In genomic region chr1:154075746-154076145, GRCh38 we compare ENCODE assay signal across 26 cellular contexts.
DNase-seq lines count a peak whose midpoint lies in the region; ATAC-seq, FAIRE-seq and TF ChIP-seq lines count a peak whose summit lies in the region.
"Had no signal": no experiment of that assay in that cellular context is flagged by ENCODE, and none has a peak within 500 bp of the region (broad histone marks: within the 10 kb centered on the region; RNA-seq: fewer than 3 reads in every experiment).

No MANE protein-coding gene starts in this region.

- no peak overlapping the region for H3K4me3 Mint-ChIP-seq in WTC11
- H3K4me3 Mint-ChIP-seq: B cell; CD4-positive, alpha-beta T cell; CD8-positive, alpha-beta memory T cell had no signal

- no peak for DNase-seq in HepG2 (ENCODE audit: low spot score)
- no peak for DNase-seq in right lobe of liver
- no peak for DNase-seq in WTC11 (ENCODE audit: low spot score)
- DNase-seq in H1 (ENCODE audit: low read depth in 1 of 2, low spot score in 2 of 2), result no peak
- DNase-seq in trophoblast cell, result peak; percentile 70 to 75
- no peak for DNase-seq in NCI-H2107 treated with DMSO at 0.1 percent for 48 hours (lab: John Stamatoyannopoulos, UW; ENCODE audit: unreplicated experiment)
- no peak for DNase-seq in stimulated activated CD8-positive, alpha-beta memory T cell treated with anti-CD3 and anti-CD28 coated beads, Interleukin-4, amount 100 ng/mL, for 48 hours
- DNase-seq: AML-193; CD4-positive, alpha-beta T cell; CD8-positive, alpha-beta memory T cell; COR-L47; DMS 273 treated with DMSO at 0.1 percent for 48 hours; DMS153; DMS53; DMS79; DND-41; GF-D8 had no signal

- WGBS in HepG2 (ENCODE audit: low lambda C conversion rate), result 0% methylated on average over 2 of the region's 2 CpGs
- WGBS in right lobe of liver (ENCODE audit: insufficient coverage, low coverage, low lambda C conversion rate, missing lambda C conversion rate), result 53% methylated on average over 2 of the region's 2 CpGs
- 100% methylated on average over 2 of the region's 2 CpGs; no CpG with 5 or more reads in 1 of the 2 experiments for WGBS in H1 (ENCODE audit: extremely low coverage in 1 of 2, insufficient coverage in 1 of 2, insufficient read length in 1 of 2, insufficient replicate concordance in 2 of 2, low coverage in 1 of 2, low lambda C conversion rate in 2 of 2, missing lambda C conversion rate in 1 of 2), 2 experiments
- no CpG with 5 or more reads among the region's 2 CpGs for WGBS in trophoblast cell (ENCODE audit: extremely low coverage, insufficient coverage, insufficient read length)

- TF ChIP-seq POLR2A in HepG2 (IDR thresholded peaks at IDR 0.05; ENCODE audit: insufficient read depth in 1 of 2, low read depth in 2 of 2, low read length in 2 of 2), result no peak
- no peak for TF ChIP-seq POLR2A in right lobe of liver (IDR thresholded peaks at IDR 0.05)
- no peak for TF ChIP-seq POLR2A in H1 (IDR thresholded peaks at IDR 0.05; ENCODE audit: control extremely low read depth in 1 of 2, low read depth in 2 of 2, low read length in 2 of 2)

- H3K23ac ChIP-seq in H1 (ENCODE audit: insufficient read length) (no peak overlapping the region), trophoblast cell (ENCODE audit: low read length) (no peak overlapping the region)

- H3K9ac ChIP-seq in HepG2 (ENCODE audit: insufficient read depth, low read depth, low read length) (no peak overlapping the region), H1 (replicated peaks in 1 of 4; ENCODE audit: extremely low read depth in 1 of 4, low read depth in 3 of 4, low read length in 3 of 4) (no peak overlapping the region), trophoblast cell (ENCODE audit: low read length) (no peak overlapping the region)
- H3K9ac ChIP-seq: BLaER1 treated with 17β-estradiol and CSF1 and Interleukin-3, amounts not matched to agents 10 nM and 100 nM had no signal

- H3K14ac ChIP-seq in H1 (ENCODE audit: insufficient read length) (no peak overlapping the region), trophoblast cell (ENCODE audit: low read length) (no peak overlapping the region)

- H2BK120ac ChIP-seq in H1 (replicated peaks; ENCODE audit: low read depth, low read length), result no peak overlapping the region
- no peak overlapping the region for H2BK120ac ChIP-seq in trophoblast cell (ENCODE audit: insufficient read depth, low read length, poor library complexity)

- no peak overlapping the region for H2BK15ac ChIP-seq in H1 (ENCODE audit: low read length)

- H2BK20ac ChIP-seq in H1 (ENCODE audit: low read length), result no peak overlapping the region

- peaks cover 7% of the 10 kb centered on the region for H3K9me3 Mint-ChIP-seq in WTC11

- no peak overlapping the region for H3K27ac ChIP-seq in HepG2 (ENCODE audit: extremely low read length, insufficient read depth, low read length)
- no peak overlapping the region for H3K27ac ChIP-seq in right lobe of liver
- H3K27ac ChIP-seq in H1 (ENCODE audit: low read depth, low read length), result no peak overlapping the region
- no peak overlapping the region for H3K27ac ChIP-seq in trophoblast cell (ENCODE audit: low read depth, low read length)
- H3K27ac ChIP-seq: 22Rv1; A549; BLaER1 treated with 17β-estradiol and CSF1 and Interleukin-3, amounts not matched to agents 10 nM and 100 nM; C4-2B had no signal

- H3K27me3 Mint-ChIP-seq in WTC11 (ENCODE audit: low read depth), result no peaks in the 10 kb centered on the region; the same call in 1 of the 2 replicates

- H3K4me3 ChIP-seq in HepG2 (replicated peaks in 1 of 3; ENCODE audit: insufficient read depth in 1 of 3, low read depth in 2 of 3, low read length in 3 of 3) (no peak overlapping the region), right lobe of liver (no peak overlapping the region), H1 (ENCODE audit: extremely low read depth in 1 of 4, insufficient read depth in 2 of 4, low read depth in 3 of 4, low read length in 4 of 4) (no peak overlapping the region), trophoblast cell (ENCODE audit: low read depth, low read length) (no peak overlapping the region)
- H3K4me3 ChIP-seq: A549; BLaER1 treated with 17β-estradiol and CSF1 and Interleukin-3, amounts not matched to agents 10 nM and 100 nM had no signal

- H3K23me2 ChIP-seq in H1 (ENCODE audit: low read depth, low read length), result no peaks in the 10 kb centered on the region

- no peaks in the 10 kb centered on the region for H3K4me1 ChIP-seq in HepG2 (ENCODE audit: insufficient read depth, low read length)
- no peaks in the 10 kb centered on the region for H3K4me1 ChIP-seq in right lobe of liver
- H3K4me1 ChIP-seq in H1 (replicated peaks in 1 of 4; ENCODE audit: control insufficient read depth in 3 of 4, insufficient read depth in 4 of 4, low read length in 3 of 4), result no peaks in the 10 kb centered on the region
- H3K4me1 ChIP-seq in trophoblast cell (ENCODE audit: control insufficient read depth in 1 of 2, insufficient read depth in 2 of 2, low read length in 2 of 2), result no peaks in the 10 kb centered on the region
- H3K4me1 ChIP-seq: A549; BLaER1 treated with 17β-estradiol and CSF1 and Interleukin-3, amounts not matched to agents 10 nM and 100 nM had no signal

- CTCF ChIA-PET in HepG2 (lab: Yijun Ruan, JAX; ENCODE audit: low intra/inter-chr PET ratio, low total read pairs) (no interaction called here), WTC11 (lab: Charles Lee) (no interaction called here), H1 (lab: Charles Lee; ENCODE audit: partially characterized antibody) (no interaction called here)

- H2BK5ac ChIP-seq in H1 (ENCODE audit: low read depth, low read length) (no peak overlapping the region), trophoblast cell (ENCODE audit: low read depth, low read length, poor library complexity) (no peak overlapping the region)

- H4K91ac ChIP-seq in H1 (replicated peaks; ENCODE audit: insufficient read length, low read length), result no peak overlapping the region
- no peak overlapping the region for H4K91ac ChIP-seq in trophoblast cell (ENCODE audit: low read depth, low read length)

- no peaks in the 10 kb centered on the region for H4K20me1 ChIP-seq in HepG2 (ENCODE audit: insufficient read depth, low read length)
- H4K20me1 ChIP-seq in H1 (replicated peaks in 1 of 2; ENCODE audit: control insufficient read depth in 1 of 2, insufficient read depth in 2 of 2, low read length in 2 of 2), result no peaks in the 10 kb centered on the region
- H4K20me1 ChIP-seq: BLaER1 treated with 17β-estradiol and CSF1 and Interleukin-3, amounts not matched to agents 10 nM and 100 nM had no signal

- no peaks in the 10 kb centered on the region for H3K4me1 Mint-ChIP-seq in WTC11
- H3K4me1 Mint-ChIP-seq: B cell; CD8-positive, alpha-beta memory T cell had no signal

- no peak overlapping the region for H4K5ac ChIP-seq in H1 (ENCODE audit: insufficient read length, low read depth, low read length)

- in situ Hi-C loops in HepG2 (cut with HindIII; ENCODE audit: extremely low pct_ligation_motif_present, low pct_unique_long_range_greater_than_20kb), result no loop called here

- intact Hi-C loops in HepG2 (cut with micrococcal nuclease; ENCODE audit: unreplicated experiment) (no loop called here), right lobe of liver (cut with DNase I) (no loop called here)

- no peak overlapping the region for H3K18ac ChIP-seq in H1 (ENCODE audit: extremely low read depth, low read length)
- H3K18ac ChIP-seq in trophoblast cell (ENCODE audit: low read length), result no peak overlapping the region

- H2AFZ ChIP-seq in HepG2 (ENCODE audit: low read length) (no peak overlapping the region), H1 (ENCODE audit: low read length) (no peak overlapping the region), trophoblast cell (ENCODE audit: insufficient read depth, low read length, poor library complexity) (no peak overlapping the region)

- H3K4ac ChIP-seq in H1 (replicated peaks; ENCODE audit: insufficient read length, low read depth, low read length), result no peak overlapping the region
- no peak overlapping the region for H3K4ac ChIP-seq in trophoblast cell (ENCODE audit: low read depth, low read length)

- H2AK5ac ChIP-seq in H1 (ENCODE audit: low read depth, low read length), result no peak overlapping the region
- no peak overlapping the region for H2AK5ac ChIP-seq in trophoblast cell (ENCODE audit: low read length)

- no peaks in the 10 kb centered on the region for H3K36me3 Mint-ChIP-seq in WTC11

- POLR2A ChIA-PET in HepG2 (lab: Yijun Ruan, JAX) (no interaction called here), WTC11 (lab: Charles Lee) (interaction anchor here (0.6 to 0.7 kb wide), 2 partner anchors 78 to 100 kb away, joined by 3 to 15 read pairs; no protein-coding TSS in a partner anchor), H1 (lab: Charles Lee; ENCODE audit: partially characterized antibody) (interaction anchor here (1.1 to 1.5 kb wide), 2 partner anchors 19 to 85 kb away, joined by 3 to 11 read pairs; partner anchors contain the start of gene RPS27)

- H3K36me3 ChIP-seq in HepG2 (replicated peaks in 1 of 2; ENCODE audit: control insufficient read depth in 1 of 2, insufficient read depth in 2 of 2, low read length in 2 of 2) (no peaks in the 10 kb centered on the region), right lobe of liver (no peaks in the 10 kb centered on the region), H1 (ENCODE audit: control insufficient read depth in 2 of 4, insufficient read depth in 4 of 4, low read length in 3 of 4) (no peaks in the 10 kb centered on the region), trophoblast cell (ENCODE audit: control insufficient read depth in 1 of 2, insufficient read depth in 2 of 2, low read length in 2 of 2) (no peaks in the 10 kb centered on the region)
- H3K36me3 ChIP-seq: BLaER1 treated with 17β-estradiol and CSF1 and Interleukin-3, amounts not matched to agents 10 nM and 100 nM had no signal

- no peak for TF ChIP-seq EP300 in HepG2 (IDR thresholded peaks at IDR 0.05; ENCODE audit: low read depth in 2 of 2, low read length in 2 of 2)
- TF ChIP-seq EP300 in HepG2 (CRISPR knock-in tag; IDR thresholded peaks at IDR 0.05; ENCODE audit: borderline replicate concordance), result no peak
- no peak for TF ChIP-seq EP300 in H1 (IDR thresholded peaks at IDR 0.05; ENCODE audit: borderline replicate concordance in 1 of 2, low read depth in 2 of 2, low read length in 2 of 2)

- H3K4me2 ChIP-seq in HepG2 (ENCODE audit: low read depth, low read length) (no peak overlapping the region), H1 (ENCODE audit: insufficient read depth in 1 of 2, low read depth in 2 of 2, low read length in 2 of 2) (no peak overlapping the region), trophoblast cell (ENCODE audit: low read length) (no peak overlapping the region)
- H3K4me2 ChIP-seq: A549; BLaER1 treated with 17β-estradiol and CSF1 and Interleukin-3, amounts not matched to agents 10 nM and 100 nM had no signal

- BruUV-seq in HepG2 (replicated peaks; lab: Mats Ljungman, UMichigan), result no TSS peak

- FAIRE-seq in HepG2 (lab: Jason Lieb, UNC) (no peak), H1 (lab: Jason Lieb, UNC) (no peak)
- FAIRE-seq: G401.6, GM12891, GM19239 had no signal

- ATAC-seq in HepG2 (no peak), right lobe of liver (no peak), WTC11 (no peak), HG02970 (IDR thresholded peaks at IDR 0.05; ENCODE audit: low FRiP score, unreplicated experiment) (no peak)
- ATAC-seq: A549 had no signal

- H4K8ac ChIP-seq in H1 (ENCODE audit: extremely low read depth, insufficient read depth, low read length) (no peak overlapping the region), trophoblast cell (ENCODE audit: low read depth, low read length) (no peak overlapping the region)

- H4K12ac ChIP-seq in trophoblast cell (ENCODE audit: low read depth, low read length), result no peak overlapping the region

- H3K79me2 ChIP-seq in HepG2 (ENCODE audit: insufficient read depth, low read length) (no peaks in the 10 kb centered on the region), H1 (ENCODE audit: control insufficient read depth in 1 of 2, insufficient read depth in 2 of 2, low read length in 2 of 2) (no peaks in the 10 kb centered on the region), trophoblast cell (ENCODE audit: control insufficient read depth, insufficient read depth, low read length, poor library complexity) (no peaks in the 10 kb centered on the region)

- no peaks in the 10 kb centered on the region for H3K27me3 ChIP-seq in HepG2 (ENCODE audit: control insufficient read depth in 1 of 2, insufficient read depth in 2 of 2, low read length in 2 of 2)
- no peaks in the 10 kb centered on the region for H3K27me3 ChIP-seq in right lobe of liver
- H3K27me3 ChIP-seq in H1 (replicated peaks in 1 of 4; ENCODE audit: control insufficient read depth in 3 of 4, extremely low read depth in 1 of 4, insufficient read depth in 3 of 4, low read length in 3 of 4), result no peaks in the 10 kb centered on the region
- H3K27me3 ChIP-seq in trophoblast cell (ENCODE audit: insufficient read depth, low read length), result no peaks in the 10 kb centered on the region
- H3K27me3 ChIP-seq: BLaER1 treated with 17β-estradiol and CSF1 and Interleukin-3, amounts not matched to agents 10 nM and 100 nM had no signal

- H3K79me1 ChIP-seq in H1 (ENCODE audit: low read depth, low read length) (no peaks in the 10 kb centered on the region), trophoblast cell (ENCODE audit: low read length) (no peaks in the 10 kb centered on the region)

- TF ChIP-seq RAD21 in HepG2 (CRISPR knock-in tag; IDR thresholded peaks at IDR 0.05) (no peak), H1 (IDR thresholded peaks at IDR 0.05 in 1 of 2, conservative IDR thresholded peaks at IDR 0.05 in 1 of 2; ENCODE audit: low read depth in 2 of 2, low read length in 2 of 2) (no peak)

- no peak for TF ChIP-seq CTCF in HepG2 (CRISPR knock-in tag; IDR thresholded peaks at IDR 0.05)
- TF ChIP-seq CTCF in right lobe of liver (IDR thresholded peaks at IDR 0.05), result no peak
- TF ChIP-seq CTCF in WTC11 (IDR thresholded peaks at IDR 0.05), result no peak
- TF ChIP-seq CTCF in H1 (IDR thresholded peaks at IDR 0.05; ENCODE audit: control extremely low read depth in 1 of 3, insufficient read depth in 1 of 3, low read depth in 1 of 3, low read length in 3 of 3), result no peak

- H3K27ac Mint-ChIP-seq in WTC11, result no peak overlapping the region
- H3K27ac Mint-ChIP-seq: B cell; CD4-positive, alpha-beta T cell; CD8-positive, alpha-beta memory T cell had no signal

- H2BK12ac ChIP-seq in H1 (ENCODE audit: low read depth, low read length), result no peak overlapping the region
- no peak overlapping the region for H2BK12ac ChIP-seq in trophoblast cell (ENCODE audit: low read length)

- H3K56ac ChIP-seq in H1 (replicated peaks; ENCODE audit: insufficient read length, low read depth, low read length), result no peak overlapping the region

- no peaks in the 10 kb centered on the region for H3K9me3 ChIP-seq in HepG2 (ENCODE audit: low read length)
- peaks cover 0 to 5% (median 0%) of the 10 kb centered on the region in 4 donors for H3K9me3 ChIP-seq in right lobe of liver
- no peaks in the 10 kb centered on the region for H3K9me3 ChIP-seq in H1 (ENCODE audit: insufficient read depth in 2 of 2, low read depth in 1 of 2, low read length in 1 of 2)
- H3K9me3 ChIP-seq in trophoblast cell (ENCODE audit: insufficient read depth, low read depth, low read length), result no peaks in the 10 kb centered on the region

Comparison
In these comparisons a context has a peak if more than half of its experiments do, and no peak if none do; other contexts are left out.
1. DNase-seq: peak in trophoblast cell (2 of 2); none in HepG2 (single experiment), right lobe of liver (0 of 3), WTC11 (single experiment), H1 (0 of 2), NCI-H2107 treated with DMSO at 0.1 percent for 48 hours (single experiment) and stimulated activated CD8-positive, alpha-beta memory T cell treated with anti-CD3 and anti-CD28 coated beads, Interleukin-4, amount 100 ng/mL, for 48 hours (single experiment).
2. Of the 50 proteins assayed by ChIP-seq in both HepG2 and WTC11: peak only in HepG2: none; only in WTC11: ZNF121; in both: none; in neither: 49.